ENCODE assay signal across 11 cellular contexts in genomic region chr4:15234101-15234500, GRCh38.
A peak's percentile ranks its signal among the peaks of the same experiment; 100 is the strongest.
DNase-seq lines count a peak whose midpoint lies in the region; FAIRE-seq and TF ChIP-seq lines count a peak whose summit lies in the region.
"Had no signal": no experiment of that assay in that cellular context is flagged by ENCODE, and none has a peak within 500 bp of the region (broad histone marks: within the 10 kb centered on the region; RNA-seq: fewer than 3 reads in every experiment).

No MANE protein-coding gene starts in this region.

- no peaks in the 10 kb centered on the region for H3K36me3 Mint-ChIP-seq in activated naive CD4-positive, alpha-beta T cell treated with anti-CD3 and anti-CD28 coated beads, Interleukin-2, amount 50 U/mL, for 24 hours
- H3K36me3 Mint-ChIP-seq in activated naive CD8-positive, alpha-beta T cell = no peaks in the 10 kb centered on the region
- no peaks in the 10 kb centered on the region for H3K36me3 Mint-ChIP-seq in endothelial cell (ENCODE audit: low read depth, unreplicated experiment)

- H3K9me3 Mint-ChIP-seq in activated naive CD4-positive, alpha-beta T cell treated with anti-CD3 and anti-CD28 coated beads, Interleukin-2, amount 50 U/mL, for 24 hours = no peaks in the 10 kb centered on the region
- no peaks in the 10 kb centered on the region for H3K9me3 Mint-ChIP-seq in activated naive CD8-positive, alpha-beta T cell (ENCODE audit: low read depth)
- H3K9me3 Mint-ChIP-seq in endothelial cell (ENCODE audit: unreplicated experiment) = no peaks in the 10 kb centered on the region

- H3K4me1 ChIP-seq in keratinocyte (ENCODE audit: control insufficient read depth, extremely low read depth, insufficient read depth, low read length) = peaks cover 24% of the 10 kb centered on the region

- in situ Hi-C loops in GM13977 (cut with MboI; ENCODE audit: low pct_unique_long_range_greater_than_20kb, low sequenced_read_pairs, unreplicated experiment) = loop anchor here (25.0 kb wide), 1 partner anchor 228 kb away; the partner anchor contains the start of gene CC2D2A

- no peaks in the 10 kb centered on the region for H3K27me3 Mint-ChIP-seq in activated naive CD4-positive, alpha-beta T cell treated with anti-CD3 and anti-CD28 coated beads, Interleukin-2, amount 50 U/mL, for 24 hours
- no peaks in the 10 kb centered on the region for H3K27me3 Mint-ChIP-seq in activated naive CD8-positive, alpha-beta T cell
- no peaks in the 10 kb centered on the region for H3K27me3 Mint-ChIP-seq in endothelial cell (ENCODE audit: unreplicated experiment)

- H3K9me3 ChIP-seq in keratinocyte (ENCODE audit: control insufficient read depth, low read depth, low read length) = no peaks in the 10 kb centered on the region

- no peaks in the 10 kb centered on the region for H3K79me2 ChIP-seq in keratinocyte (ENCODE audit: control insufficient read depth, insufficient read depth, low read length)

- no peak overlapping the region for H3K4me3 ChIP-seq in keratinocyte (ENCODE audit: control insufficient read depth in 2 of 3, extremely low read depth in 1 of 3, insufficient read depth in 2 of 3, low read depth in 1 of 3, low read length in 3 of 3)

- dilution Hi-C loops in keratinocyte (cut with MboI; ENCODE audit: extremely low pct_ligation_motif_present, low sequenced_read_pairs) = loop anchor here (25.0 kb wide), 1 partner anchor 228 kb away; the partner anchor contains the start of gene CC2D2A

- peaks cover 37% of the 10 kb centered on the region for H3K4me1 Mint-ChIP-seq in activated naive CD4-positive, alpha-beta T cell treated with anti-CD3 and anti-CD28 coated beads, Interleukin-2, amount 50 U/mL, for 24 hours
- peaks cover 29% of the 10 kb centered on the region for H3K4me1 Mint-ChIP-seq in activated naive CD8-positive, alpha-beta T cell (ENCODE audit: low read depth)
- peaks cover 16% of the 10 kb centered on the region for H3K4me1 Mint-ChIP-seq in endothelial cell (ENCODE audit: unreplicated experiment)

- H3K4me3 Mint-ChIP-seq in activated naive CD4-positive, alpha-beta T cell treated with anti-CD3 and anti-CD28 coated beads, Interleukin-2, amount 50 U/mL, for 24 hours = peak overlapping the region; percentile 73
- H3K4me3 Mint-ChIP-seq in activated naive CD8-positive, alpha-beta T cell = peak overlapping the region; percentile 65
- no peak overlapping the region for H3K4me3 Mint-ChIP-seq in endothelial cell (ENCODE audit: unreplicated experiment)

- no peak overlapping the region for H3K27ac ChIP-seq in keratinocyte (ENCODE audit: control insufficient read depth, insufficient read depth, low read length)

- peak overlapping the region; percentile 86 for H3K27ac Mint-ChIP-seq in activated naive CD4-positive, alpha-beta T cell treated with anti-CD3 and anti-CD28 coated beads, Interleukin-2, amount 50 U/mL, for 24 hours
- peak overlapping the region; percentile 23 for H3K27ac Mint-ChIP-seq in activated naive CD8-positive, alpha-beta T cell
- no peak overlapping the region for H3K27ac Mint-ChIP-seq in endothelial cell (ENCODE audit: unreplicated experiment)

- H3K36me3 ChIP-seq in keratinocyte (ENCODE audit: control insufficient read depth in 2 of 2, extremely low read depth in 1 of 2, insufficient read depth in 2 of 2, low read length in 2 of 2) = no peaks in the 10 kb centered on the region

- H3K4me2 ChIP-seq in keratinocyte (ENCODE audit: control insufficient read depth, extremely low read depth, insufficient read depth, low read depth, low read length) = no peak overlapping the region

- H4K20me1 ChIP-seq in keratinocyte (ENCODE audit: control insufficient read depth, extremely low read depth, insufficient read depth, low read length) = peaks cover 1% of the 10 kb centered on the region

- TF ChIP-seq CTCF in keratinocyte (optimal IDR thresholded peaks at IDR 0.05 in 1 of 3, IDR thresholded peaks at IDR 0.05 in 1 of 3, conservative IDR thresholded peaks at IDR 0.05 in 1 of 3; ENCODE audit: extremely low read depth in 1 of 3, insufficient read depth in 2 of 3, low read length in 3 of 3) (no peak), endothelial cell (IDR thresholded peaks at IDR 0.05; ENCODE audit: unreplicated experiment) (no peak), GM13977 (IDR thresholded peaks at IDR 0.05; ENCODE audit: extremely low read depth, insufficient read depth, missing control alignments) (no peak)

- H3K9ac ChIP-seq in keratinocyte (ENCODE audit: control insufficient read depth, extremely low read depth, insufficient read depth, low read length) = no peak overlapping the region

- peaks cover 12% of the 10 kb centered on the region for H3K27me3 ChIP-seq in keratinocyte (ENCODE audit: control insufficient read depth, extremely low read depth, insufficient read depth, low read length)

- no peak for DNase-seq in activated naive CD4-positive, alpha-beta T cell (lab: John Stamatoyannopoulos, UW)
- peak; percentile 15 for DNase-seq in keratinocyte (ENCODE audit: low read depth, low spot score)
- DNase-seq in urothelium cell line (ENCODE audit: low spot score) = peak; percentile 30
- no peak for DNase-seq in endothelial cell (ENCODE audit: low spot score)
- DNase-seq in GM13977 (ENCODE audit: low spot score) = no peak
- DNase-seq in NCI-H2081 treated with DMSO at 0.1 percent for 48 hours (lab: John Stamatoyannopoulos, UW) = no peak
- DNase-seq: effector memory CD4-positive, alpha-beta T cell; right cardiac atrium had no signal

- H2AFZ ChIP-seq in keratinocyte (ENCODE audit: control insufficient read depth, low read length) = no peak overlapping the region

- FAIRE-seq in keratinocyte (lab: Jason Lieb, UNC) = peak; percentile 26
- no peak for FAIRE-seq in urothelium cell line (lab: Jason Lieb, UNC)
- FAIRE-seq: TTC549 had no signal

- H3K9me1 ChIP-seq in keratinocyte (ENCODE audit: control insufficient read depth, extremely low read depth, insufficient read depth, low read length) = no peaks in the 10 kb centered on the region

Comparison
In these comparisons a context has a peak if more than half of its experiments do, and no peak if none do; other contexts are left out.
1. DNase-seq: peak in keratinocyte (single experiment) and urothelium cell line (single experiment); none in activated naive CD4-positive, alpha-beta T cell (0 of 4), endothelial cell (single experiment), GM13977 (single experiment) and NCI-H2081 treated with DMSO at 0.1 percent for 48 hours (single experiment).